In the genomic region with DNA sequence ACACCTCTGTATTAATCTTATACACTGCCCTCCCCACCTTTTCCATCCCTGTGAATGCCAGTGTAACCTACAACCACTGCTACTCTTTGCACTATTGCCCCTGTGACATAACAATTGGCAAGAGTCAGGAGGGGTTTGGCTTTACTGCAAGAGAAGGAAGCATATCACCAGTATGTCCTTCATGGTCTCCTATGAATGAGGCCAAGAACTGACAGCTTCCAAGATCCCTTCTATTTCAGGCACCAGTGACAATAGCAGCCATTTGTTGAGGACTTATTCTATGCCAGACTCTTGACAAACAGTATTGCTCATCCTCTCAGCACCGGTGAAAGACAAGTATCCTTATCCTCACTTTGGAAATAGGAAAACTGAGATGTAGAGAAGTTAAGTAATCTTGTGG, we compare ENCODE assay signal across 24 cellular contexts.
"Had no signal": no experiment of that assay in that cellular context is flagged by ENCODE, and none has a peak within 500 bp of the region (broad histone marks: within the 10 kb centered on the region; RNA-seq: fewer than 3 reads in every experiment).

No MANE protein-coding gene starts in this region.

- H3K27me3 Mint-ChIP-seq: activated naive CD8-positive, alpha-beta T cell had no signal

- H3K27me3 ChIP-seq: SJCRH30 had no signal

- H3K36me3 Mint-ChIP-seq: activated naive CD8-positive, alpha-beta T cell; brain; WTC11 had no signal

- H3K4me3 Mint-ChIP-seq: activated CD8-positive, alpha-beta T cell treated with anti-CD3 and anti-CD28 coated beads, Interleukin-2, amount 10 ng/mL, durations not matched to agents 7 days and 5 days; activated naive CD8-positive, alpha-beta T cell; activated T-helper 1 cell treated with anti-CD3 and anti-CD28 coated beads, Interleukin-12 subunit alpha, Interleukin-12 subunit beta, Interleukin-2, Interleukin-4 antibody, amounts not matched to agents 30 ng/mL and 10 ng/mL and 1 ng/mL, durations not matched to agents 14 hours and 24 hours and 36 hours; brain; WTC11 had no signal

- H3K27ac ChIP-seq: SJCRH30 had no signal

- H3K9me3 Mint-ChIP-seq: activated T-helper 1 cell treated with anti-CD3 and anti-CD28 coated beads, Interleukin-12 subunit alpha, Interleukin-12 subunit beta, Interleukin-2, Interleukin-4 antibody, amounts not matched to agents 30 ng/mL and 10 ng/mL and 1 ng/mL, durations not matched to agents 14 hours and 24 hours and 36 hours; WTC11 had no signal

- H3K36me3 ChIP-seq: SJCRH30 had no signal

- ATAC-seq: activated CD8-positive, alpha-beta T cell treated with anti-CD3 and anti-CD28 coated beads, Interleukin-2, amount 10 ng/mL, durations not matched to agents 7 days and 5 days; SK-N-SH treated with all-trans-retinoic acid at 6 μM for 48 hours; WTC11 had no signal

- H3K4me3 ChIP-seq: SJCRH30 had no signal

- DNase-seq: activated CD4-positive, alpha-beta T cell treated with anti-CD3 and anti-CD28 coated beads for 48 hours; activated CD4-positive, alpha-beta T cell treated with anti-CD3 and anti-CD28 coated beads, Interleukin-2, amount 50 U/mL, for 4 hours; activated CD4-positive, CD25-positive, alpha-beta regulatory T cell treated with anti-CD3 and anti-CD28 coated beads, Interleukin-2, amount 50 U/mL, for 72 hours; activated CD8-positive, alpha-beta memory T cell treated with anti-CD3 and anti-CD28 coated beads, Interleukin-2, amount 50 U/mL, for 48 hours; activated CD8-positive, alpha-beta T cell treated with anti-CD3 and anti-CD28 coated beads, Interleukin-2, amount 10 ng/mL, durations not matched to agents 7 days and 5 days; activated effector memory CD4-positive, alpha-beta T cell treated with anti-CD3 and anti-CD28 coated beads, Interleukin-2, amount 50 U/mL, for 16 hours; activated naive CD4-positive, alpha-beta T cell treated with Interleukin-2 at 50 U/mL for 16 hours; activated T-cell treated with anti-CD3 and anti-CD28 coated beads, Interleukin-2, amount 50 U/mL, for 1 hour; amygdala; KBM-7; NCI-H1048; NCI-H1930; NCI-H345; NCI-H510A; NCI-H526 treated with DMSO at 0.1 percent for 48 hours; NCI-H82; SJCRH30; SW 1271; T-helper 9 cell had no signal

- H3K9me3 ChIP-seq: SJCRH30 had no signal

- H3K27ac Mint-ChIP-seq: activated CD8-positive, alpha-beta T cell treated with anti-CD3 and anti-CD28 coated beads, Interleukin-2, amount 10 ng/mL, durations not matched to agents 7 days and 5 days; activated naive CD8-positive, alpha-beta T cell; brain; WTC11 had no signal
